ENCODE assay signal across 25 cellular contexts in genomic region chr2:222418734-222419133, GRCh38. TPM values are rescaled to one million over a fixed set of nuclear protein-coding genes. Genes with fewer than 3 reads are reported as not detected.
"Had no signal": no experiment of that assay in that cellular context is flagged by ENCODE, and none has a peak within 500 bp of the region (broad histone marks: within the 10 kb centered on the region; RNA-seq: fewer than 3 reads in every experiment).

No MANE protein-coding gene starts in this region.

- H3K27ac ChIP-seq: coronary artery, dorsolateral prefrontal cortex, esophagus squamous epithelium, gastrocnemius medialis, heart right ventricle, left lung, lower lobe of right lung had no signal

- H3K9me3 ChIP-seq: gastrocnemius medialis, lower lobe of right lung had no signal

- ATAC-seq: gastrocnemius medialis, heart right ventricle, left cardiac atrium, left lung, left ventricle myocardium superior, lower lobe of right lung, mucosa of descending colon had no signal

- H3K4me3 ChIP-seq: coronary artery, dorsolateral prefrontal cortex, esophagus squamous epithelium, gastrocnemius medialis, heart right ventricle, left lung, lower lobe of right lung, mucosa of descending colon had no signal

- H3K36me3 ChIP-seq: esophagus squamous epithelium, gastrocnemius medialis, heart right ventricle, left lung, lower lobe of right lung had no signal

- H3K4me1 ChIP-seq: gastrocnemius medialis had no signal

- DNase-seq: dermis blood vessel endothelial cell; dorsolateral prefrontal cortex; effector CD4-positive, alpha-beta T cell; effector memory CD4-positive, alpha-beta T cell; esophagus squamous epithelium; foreskin fibroblast; foreskin melanocyte; gastrocnemius medialis; glutamatergic neuron; head of caudate nucleus; heart right ventricle; hippocampal formation; left cardiac atrium; left lung; left ventricle myocardium superior; lower lobe of right lung; mesenchymal stem cell; mucosa of descending colon; naive B cell had no signal

RNA-seq across cellular contexts. Expression of gene SGPP2, which starts 5.6 kb away (rescaled TPM):
- total RNA-seq: endothelial cell of umbilical vein, glomerular endothelial cell, lung microvascular endothelial cell, mesenteric fat pad, myocyte had no signal
